ENCODE assay signal across 8 cellular contexts in the genomic region with DNA sequence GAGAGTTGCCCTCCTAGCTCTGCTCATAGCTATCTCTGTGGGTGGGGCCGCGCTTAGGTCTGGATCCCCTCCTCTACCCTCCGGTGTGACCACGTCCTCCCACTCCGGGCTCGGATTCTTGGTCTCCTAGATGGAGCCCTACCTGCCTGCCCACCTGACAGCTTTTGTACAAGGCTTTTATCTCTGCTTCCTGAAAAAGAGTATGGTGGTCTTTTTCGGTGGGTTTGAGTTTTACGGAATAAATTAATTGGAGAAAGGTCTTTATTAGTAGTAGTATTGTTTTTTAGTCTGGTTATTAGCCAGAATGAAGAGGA. TPM values are rescaled to one million over a fixed set of nuclear protein-coding genes. Genes with fewer than 3 reads are reported as not detected.
DNase-seq lines count a peak whose midpoint lies in the region; ATAC-seq and TF ChIP-seq lines count a peak whose summit lies in the region.

No MANE protein-coding gene starts in this region.

- TF ChIP-seq POLR2A in thyroid gland (IDR thresholded peaks at IDR 0.05): no peak

- H3K27me3 ChIP-seq in liver (ENCODE audit: control insufficient read depth in 4 of 4, insufficient read depth in 4 of 4, low read length in 3 of 4): no peaks in the 10 kb centered on the region
- no peaks in the 10 kb centered on the region for H3K27me3 ChIP-seq in thyroid gland

- WGBS in liver: 2% methylated on average over 8 of the region's 8 CpGs
- 1 to 2% methylated on average over 8 of the region's 8 CpGs for WGBS in thyroid gland, 2 donors

- in situ Hi-C loops in astrocyte of the spinal cord (cut with HindIII; ENCODE audit: low sequenced_read_pairs): no loop called here

- H3K36me3 ChIP-seq in liver (ENCODE audit: control insufficient read depth in 4 of 4, insufficient read depth in 3 of 4, low read depth in 1 of 4, low read length in 3 of 4) (no peaks in the 10 kb centered on the region), thyroid gland (no peaks in the 10 kb centered on the region)

- no peaks in the 10 kb centered on the region for H3K36me3 Mint-ChIP-seq in activated T-cell treated with anti-CD3 and anti-CD28 coated beads, Interleukin-2, amount 50 U/mL, for 4 hours (ENCODE audit: insufficient read depth)

- TF ChIP-seq CTCF in astrocyte of the spinal cord (IDR thresholded peaks at IDR 0.05; ENCODE audit: low read depth, low read length): no peak
- TF ChIP-seq CTCF in liver (IDR thresholded peaks at IDR 0.05; ENCODE audit: low read depth, low read length, missing input control): no peak
- TF ChIP-seq CTCF in thyroid gland (IDR thresholded peaks at IDR 0.05): no peak

- H3K4me1 ChIP-seq in liver (ENCODE audit: control insufficient read depth in 4 of 4, insufficient read depth in 4 of 4, low read length in 3 of 4) (peaks cover 0 to 23% (median 11%) of the 10 kb centered on the region in 4 donors), thyroid gland (peaks cover 18 to 27% of the 10 kb centered on the region in 2 donors)

- no peaks in the 10 kb centered on the region for H3K27me3 Mint-ChIP-seq in activated T-cell treated with anti-CD3 and anti-CD28 coated beads, Interleukin-2, amount 50 U/mL, for 4 hours (ENCODE audit: low read depth)

- H3K4me3 Mint-ChIP-seq in activated T-cell treated with anti-CD3 and anti-CD28 coated beads, Interleukin-2, amount 50 U/mL, for 4 hours: peak overlapping the region; percentile 86

- no peak for DNase-seq in activated T-cell treated with anti-CD3 and anti-CD28 coated beads, Interleukin-2, amount 50 U/mL, for 4 hours
- DNase-seq in activated T-cell treated with anti-CD3 and anti-CD28 coated beads, Interleukin-2, amount 50 U/mL, for 1 hour: no peak
- DNase-seq in Kasumi-1 (lab: John Stamatoyannopoulos, UW) (peak; percentile 48 to 49), astrocyte of the spinal cord (ENCODE audit: low read depth, low spot score) (no peak), thyroid gland (peak; percentile 51 to 64), ureter (ENCODE audit: low spot score) (no peak), DMS 273 (lab: John Stamatoyannopoulos, UW; ENCODE audit: unreplicated experiment) (no peak)

- H3K4me3 ChIP-seq in astrocyte of the spinal cord (ENCODE audit: low read depth, low read length) (peak overlapping the region; percentile 83), liver (ENCODE audit: low read depth in 1 of 3, low read length in 3 of 3) (peak overlapping the region; percentile 85 to 93 (median 85)), thyroid gland (replicated peaks in 1 of 3) (peak overlapping the region; percentile 73 to 97 (median 92))

- no peak for TF ChIP-seq RAD21 in liver (IDR thresholded peaks at IDR 0.05)

- intact Hi-C loops in thyroid gland (cut with DNase I): loop anchor here (10.0 kb wide), 1 partner anchor 254 kb away; the partner anchor contains the start of gene FAM135A

- H3K4me1 Mint-ChIP-seq in activated T-cell treated with anti-CD3 and anti-CD28 coated beads, Interleukin-2, amount 50 U/mL, for 4 hours (ENCODE audit: low read depth): peaks cover 59% of the 10 kb centered on the region

- H3K9me3 ChIP-seq in liver (ENCODE audit: control insufficient read depth in 4 of 4, low read length in 3 of 4) (no peaks in the 10 kb centered on the region), thyroid gland (no peaks in the 10 kb centered on the region)

- no peak for ATAC-seq in activated T-cell treated with anti-CD3 and anti-CD28 coated beads, Interleukin-2, amount 50 U/mL, for 4 hours

- peak overlapping the region; percentile 64 to 86 for H3K9ac ChIP-seq in liver (ENCODE audit: low read depth in 1 of 2, low read length in 2 of 2)

- no peaks in the 10 kb centered on the region for H3K9me3 Mint-ChIP-seq in activated T-cell treated with anti-CD3 and anti-CD28 coated beads, Interleukin-2, amount 50 U/mL, for 4 hours

- peak overlapping the region; percentile 93 to 96 for H3K27ac ChIP-seq in liver (ENCODE audit: low read depth in 1 of 2, low read length in 2 of 2)
- peak overlapping the region; percentile 76 to 90 (median 78) for H3K27ac ChIP-seq in thyroid gland

TF ChIP-seq in liver, 16 proteins besides CTCF, POLR2A, EP300 and RAD21:
- TF ChIP-seq YY1 (IDR thresholded peaks at IDR 0.05) (no peak), FOXA2 (IDR thresholded peaks at IDR 0.05) (no peak), EGR1 (IDR thresholded peaks at IDR 0.05; ENCODE audit: low read depth in 2 of 2) (no peak), FOXA1 (IDR thresholded peaks at IDR 0.05) (no peak), GABPA (IDR thresholded peaks at IDR 0.05 in 1 of 2, conservative IDR thresholded peaks at IDR 0.05 in 1 of 2) (no peak), NR2F2 (IDR thresholded peaks at IDR 0.05) (no peak), SP1 (IDR thresholded peaks at IDR 0.05) (no peak), TAF1 (conservative IDR thresholded peaks at IDR 0.05) (no peak), HNF4G (IDR thresholded peaks at IDR 0.05) (no peak)
- TF ChIP-seq, protein P1, sequence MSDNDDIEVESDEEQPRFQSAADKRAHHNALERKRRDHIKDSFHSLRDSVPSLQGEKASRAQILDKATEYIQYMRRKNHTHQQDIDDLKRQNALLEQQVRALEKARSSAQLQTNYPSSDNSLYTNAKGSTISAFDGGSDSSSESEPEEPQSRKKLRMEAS (IDR thresholded peaks at IDR 0.05): no peak
- TF ChIP-seq, protein P2, sequence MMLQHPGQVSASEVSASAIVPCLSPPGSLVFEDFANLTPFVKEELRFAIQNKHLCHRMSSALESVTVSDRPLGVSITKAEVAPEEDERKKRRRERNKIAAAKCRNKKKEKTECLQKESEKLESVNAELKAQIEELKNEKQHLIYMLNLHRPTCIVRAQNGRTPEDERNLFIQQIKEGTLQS (IDR thresholded peaks at IDR 0.05): no peak
- TF ChIP-seq, protein P3, sequence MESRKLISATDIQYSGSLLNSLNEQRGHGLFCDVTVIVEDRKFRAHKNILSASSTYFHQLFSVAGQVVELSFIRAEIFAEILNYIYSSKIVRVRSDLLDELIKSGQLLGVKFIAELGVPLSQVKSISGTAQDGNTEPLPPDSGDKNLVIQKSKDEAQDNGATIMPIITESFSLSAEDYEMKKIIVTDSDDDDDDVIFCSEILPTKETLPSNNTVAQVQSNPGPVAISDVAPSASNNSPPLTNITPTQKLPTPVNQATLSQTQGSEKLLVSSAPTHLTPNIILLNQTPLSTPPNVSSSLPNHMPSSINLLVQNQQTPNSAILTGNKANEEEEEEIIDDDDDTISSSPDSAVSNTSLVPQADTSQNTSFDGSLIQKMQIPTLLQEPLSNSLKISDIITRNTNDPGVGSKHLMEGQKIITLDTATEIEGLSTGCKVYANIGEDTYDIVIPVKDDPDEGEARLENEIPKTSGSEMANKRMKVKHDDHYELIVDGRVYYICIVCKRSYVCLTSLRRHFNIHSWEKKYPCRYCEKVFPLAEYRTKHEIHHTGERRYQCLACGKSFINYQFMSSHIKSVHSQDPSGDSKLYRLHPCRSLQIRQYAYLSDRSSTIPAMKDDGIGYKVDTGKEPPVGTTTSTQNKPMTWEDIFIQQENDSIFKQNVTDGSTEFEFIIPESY (IDR thresholded peaks at IDR 0.05): no peak

RNA-seq across cellular contexts. Expression of gene SMAP1, which starts 0.8 kb away (rescaled TPM):
- 10 to 100 TPM; 21.1 to 23.2 (median 22.6) TPM for total RNA-seq in activated T-cell treated with anti-CD3 and anti-CD28 coated beads, Interleukin-2, amount 50 U/mL, for 4 hours
- total RNA-seq in liver: 10 to 100 TPM; 12.6 to 13.3 TPM
- polyA plus RNA-seq in liver: 10 to 100 TPM in 1 of 2 donors, 1 to 10 TPM in 1; 9.3 to 12.9 TPM
- total RNA-seq in thyroid gland: 10 to 100 TPM; 27.3 to 33.9 (median 32.4) TPM
- 21.9 TPM for total RNA-seq in ureter

Comparison
In these comparisons a context has a peak if more than half of its experiments do, and no peak if none do; other contexts are left out.
1. DNase-seq: peak in Kasumi-1 (2 of 2) and thyroid gland (2 of 2); none in activated T-cell treated with anti-CD3 and anti-CD28 coated beads, Interleukin-2, amount 50 U/mL, for 4 hours (single experiment), activated T-cell treated with anti-CD3 and anti-CD28 coated beads, Interleukin-2, amount 50 U/mL, for 1 hour (single experiment), astrocyte of the spinal cord (single experiment), ureter (single experiment) and DMS 273 (single experiment).
2. Peak in every context shown above with its lines, with median percentiles within 50 percentile points of each other: H3K4me3 ChIP-seq.